ENCODE assay signal across 10 cellular contexts in the genomic region with DNA sequence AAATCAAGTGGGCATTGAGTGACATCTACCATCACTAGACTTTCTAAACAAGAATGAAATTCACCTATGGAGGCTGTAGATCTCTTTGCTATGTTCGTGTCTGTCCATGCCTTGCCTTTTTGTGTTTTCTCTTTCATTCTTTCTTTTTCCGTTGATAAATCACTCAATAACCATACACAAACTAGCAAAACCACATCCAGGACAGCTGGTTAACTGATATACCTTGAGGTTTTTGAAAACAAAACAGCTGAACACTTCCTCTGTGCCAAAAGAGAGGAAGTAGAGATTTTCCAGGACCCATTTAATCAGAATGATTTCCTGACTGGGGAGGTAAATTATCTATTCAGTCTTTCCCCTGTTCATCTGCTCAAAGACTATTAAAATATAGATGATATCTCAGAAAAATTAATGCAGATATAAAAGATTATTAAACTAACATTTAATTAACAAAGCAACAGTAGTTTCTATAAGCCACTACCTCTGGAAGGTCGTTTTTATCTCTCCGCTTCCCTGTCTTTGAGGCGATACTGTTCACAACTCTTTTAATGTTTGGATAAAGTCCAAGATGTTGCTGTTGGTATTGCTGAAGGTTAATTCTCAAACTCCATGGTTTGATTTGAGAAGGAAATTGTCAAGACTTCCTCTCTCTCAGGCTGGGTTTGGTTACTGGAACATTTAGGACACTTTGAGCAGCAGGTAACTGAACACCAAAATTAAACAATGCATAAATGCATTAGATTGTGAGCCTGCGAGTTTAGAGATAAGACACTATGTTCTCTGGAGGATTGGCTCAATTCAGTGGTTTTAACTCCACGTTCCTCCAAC. TPM values are rescaled to one million over a fixed set of nuclear protein-coding genes. Genes with fewer than 3 reads are reported as not detected.
DNase-seq lines count a peak whose midpoint lies in the region; ATAC-seq and TF ChIP-seq lines count a peak whose summit lies in the region.
"Had no signal": no experiment of that assay in that cellular context is flagged by ENCODE, and none has a peak within 500 bp of the region (broad histone marks: within the 10 kb centered on the region; RNA-seq: fewer than 3 reads in every experiment).

No MANE protein-coding gene starts in this region.

- no peak overlapping the region for H3K4me3 ChIP-seq in Peyer's patch
- H3K4me3 ChIP-seq in effector memory CD4-positive, alpha-beta T cell (ENCODE audit: insufficient read depth, low read depth, low read length, poor library complexity, severe bottlenecking), result no peak overlapping the region

- H3K27me3 Mint-ChIP-seq in activated CD4-positive, alpha-beta T cell treated with anti-CD3 and anti-CD28 coated beads for 36 hours, result no peaks in the 10 kb centered on the region
- no peaks in the 10 kb centered on the region for H3K27me3 Mint-ChIP-seq in naive thymus-derived CD8-positive, alpha-beta T cell

- CTCF ChIA-PET in activated CD4-positive, alpha-beta T cell treated with anti-CD3 and anti-CD28 coated beads for 36 hours (lab: Charles Lee), result interaction anchor here (0.5 kb wide), 1 partner anchor 56 kb away, joined by 3 read pairs; no protein-coding TSS in a partner anchor

- intact Hi-C loops in activated CD4-positive, alpha-beta T cell treated with anti-CD3 and anti-CD28 coated beads for 36 hours (cut with DNase I, micrococcal nuclease), result loop anchor here in 1 of 2 experiments (10.0 kb wide), 2 partner anchors 714 to 1096 kb away; no protein-coding TSS in a partner anchor

- H3K4me3 Mint-ChIP-seq in activated CD4-positive, alpha-beta T cell treated with anti-CD3 and anti-CD28 coated beads for 36 hours, result peak overlapping the region; percentile 3
- peak overlapping the region; percentile 34 to 82 (median 66) for H3K4me3 Mint-ChIP-seq in naive thymus-derived CD8-positive, alpha-beta T cell

- H3K4me1 ChIP-seq in Peyer's patch, result peaks cover 0 to 9% (median 0%) of the 10 kb centered on the region in 4 donors
- H3K4me1 ChIP-seq in effector memory CD4-positive, alpha-beta T cell (ENCODE audit: control insufficient read depth, insufficient read depth, low read length, poor library complexity, severe bottlenecking), result peaks cover 21% of the 10 kb centered on the region

- no peaks in the 10 kb centered on the region for H3K36me3 ChIP-seq in Peyer's patch
- H3K36me3 ChIP-seq in effector memory CD4-positive, alpha-beta T cell (ENCODE audit: control insufficient read depth, insufficient read depth, low read length), result no peaks in the 10 kb centered on the region

- H3K9me3 Mint-ChIP-seq in activated CD4-positive, alpha-beta T cell treated with anti-CD3 and anti-CD28 coated beads for 36 hours (ENCODE audit: low read depth), result no peaks in the 10 kb centered on the region
- H3K9me3 Mint-ChIP-seq in naive thymus-derived CD8-positive, alpha-beta T cell, result peaks cover 0 to 10% (median 0%) of the 10 kb centered on the region in 9 donors

- H3K4me1 Mint-ChIP-seq in activated CD4-positive, alpha-beta T cell treated with anti-CD3 and anti-CD28 coated beads for 36 hours, result peaks cover 59% of the 10 kb centered on the region
- H3K4me1 Mint-ChIP-seq in naive thymus-derived CD8-positive, alpha-beta T cell, result peaks cover 26 to 54% (median 48%) of the 10 kb centered on the region in 4 donors

- no peak for TF ChIP-seq CTCF in Peyer's patch (IDR thresholded peaks at IDR 0.05)

- H3K27ac Mint-ChIP-seq in activated CD4-positive, alpha-beta T cell treated with anti-CD3 and anti-CD28 coated beads for 36 hours, result peak overlapping the region; percentile 58
- peak overlapping the region; percentile 1 to 82 (median 20) for H3K27ac Mint-ChIP-seq in naive thymus-derived CD8-positive, alpha-beta T cell

- no peak overlapping the region for H3K27ac ChIP-seq in Peyer's patch
- H3K27ac ChIP-seq in effector memory CD4-positive, alpha-beta T cell (ENCODE audit: insufficient read depth, low read length, poor library complexity, severe bottlenecking), result no peak overlapping the region

- DNase-seq in activated CD4-positive, alpha-beta T cell treated with anti-CD3 and anti-CD28 coated beads for 36 hours, result no peak
- no peak for DNase-seq in activated CD4-positive, alpha-beta T cell treated with anti-CD3 and anti-CD28 coated beads for 1 hour
- DNase-seq in NAMALWA (ENCODE audit: low spot score), result peak; percentile 64
- peak in 3 of 10 donors; percentile 26 to 63 (median 63) for DNase-seq in naive thymus-derived CD8-positive, alpha-beta T cell
- DNase-seq in Peyer's patch, result no peak
- no peak for DNase-seq in GDM1 (lab: John Stamatoyannopoulos, UW)
- no peak for DNase-seq in effector memory CD4-positive, alpha-beta T cell
- DNase-seq: cerebellar nuclear complex, NCI-H2171 had no signal

- H3K36me3 Mint-ChIP-seq in activated CD4-positive, alpha-beta T cell treated with anti-CD3 and anti-CD28 coated beads for 36 hours (ENCODE audit: low read depth), result no peaks in the 10 kb centered on the region
- peaks cover 0 to 6% (median 4%) of the 10 kb centered on the region in 3 donors for H3K36me3 Mint-ChIP-seq in naive thymus-derived CD8-positive, alpha-beta T cell

- ATAC-seq in activated CD4-positive, alpha-beta T cell treated with anti-CD3 and anti-CD28 coated beads for 36 hours, result peak; percentile 43
- ATAC-seq in HG02623 (IDR thresholded peaks at IDR 0.05; ENCODE audit: unreplicated experiment), result peak; percentile 69
- ATAC-seq in naive thymus-derived CD8-positive, alpha-beta T cell, result peak; percentile 78 to 81

- TF ChIP-seq POLR2A in Peyer's patch (IDR thresholded peaks at IDR 0.05), result no peak

- H3K9me3 ChIP-seq in Peyer's patch, result no peaks in the 10 kb centered on the region
- H3K9me3 ChIP-seq in effector memory CD4-positive, alpha-beta T cell (ENCODE audit: control insufficient read depth, low read length), result no peaks in the 10 kb centered on the region

- no peaks in the 10 kb centered on the region for H3K27me3 ChIP-seq in Peyer's patch
- H3K27me3 ChIP-seq in effector memory CD4-positive, alpha-beta T cell (replicated peaks; ENCODE audit: control insufficient read depth, insufficient read depth, low read length, poor library complexity, severe bottlenecking), result no peaks in the 10 kb centered on the region

- POLR2A ChIA-PET in activated CD4-positive, alpha-beta T cell treated with anti-CD3 and anti-CD28 coated beads for 36 hours (lab: Charles Lee), result no interaction called here
- POLR2A ChIA-PET in naive thymus-derived CD8-positive, alpha-beta T cell (lab: Charles Lee), result interaction anchor here (2.0 kb wide), 1 partner anchor 70 kb away, joined by 9 read pairs; the partner anchor contains the start of gene OTUD1

RNA-seq across cellular contexts. Expression of gene C10orf67, which starts 24.4 kb away (rescaled TPM):
- under 1 TPM; 0.16 to 0.41 TPM for total RNA-seq in activated CD4-positive, alpha-beta T cell treated with anti-CD3 and anti-CD28 coated beads for 36 hours
- under 1 TPM in 1 of 2 experiments, not detected in 1; 0.16 TPM for total RNA-seq in naive thymus-derived CD8-positive, alpha-beta T cell
- not detected for polyA plus RNA-seq in naive thymus-derived CD8-positive, alpha-beta T cell
- total RNA-seq in Peyer's patch, result 1 to 10 TPM in 1 of 4 donors, not detected in 3; 1.2 TPM
